1 cellular context compared by ENCODE assay signal in genomic region chr5:150113047-150113744, GRCh38.
TF ChIP-seq lines count a peak whose summit lies in the region.

No MANE protein-coding gene starts in this region.

TF ChIP-seq in GM23338, 12 proteins besides CTCF, POLR2A, EP300 and RAD21 (continued from another document):
- TF ChIP-seq ZNF462 (CRISPR knock-in tag; IDR thresholded peaks at IDR 0.05) (no peak), REST (IDR thresholded peaks at IDR 0.05; ENCODE audit: unreplicated experiment) (no peak)
